Comparison of ENCODE assay signal across 1 cellular context in the genomic region with DNA sequence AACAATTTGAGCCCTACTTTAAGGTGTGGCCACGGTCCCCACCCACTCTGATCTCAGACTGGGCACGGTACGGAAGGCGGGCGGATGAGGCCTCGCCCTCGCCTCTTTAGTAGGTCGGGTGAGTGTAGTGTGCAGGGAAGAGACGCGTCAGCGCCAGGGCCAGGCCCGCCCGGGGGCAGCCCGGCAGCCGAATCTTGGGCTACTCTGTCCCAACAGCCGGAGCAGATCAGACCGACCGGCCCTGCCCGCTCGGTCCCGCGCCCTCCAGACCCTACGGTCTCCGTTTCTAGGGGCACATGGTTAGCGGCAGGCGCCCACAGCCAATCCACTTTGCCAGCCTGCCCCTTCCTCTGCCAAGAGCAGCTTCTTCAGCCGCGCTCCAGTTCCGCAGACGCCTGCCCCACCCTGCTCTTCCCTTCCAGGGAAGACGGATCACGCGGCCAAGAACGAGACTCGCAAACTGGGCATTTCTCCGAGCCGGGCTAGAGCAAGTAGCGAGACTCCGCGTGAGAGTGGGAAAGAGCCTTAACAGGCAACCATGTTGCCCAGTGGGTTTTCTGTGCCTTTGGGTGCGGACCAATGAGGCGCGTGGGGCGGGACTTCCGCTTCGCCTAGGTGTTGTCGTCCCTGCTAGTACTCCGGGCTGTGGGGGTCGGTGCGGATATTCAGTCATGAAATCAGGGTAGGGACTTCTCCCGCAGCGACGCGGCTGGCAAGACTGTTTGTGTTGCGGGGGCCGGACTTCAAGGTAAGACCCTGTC.
A peak's percentile ranks its signal among the peaks of the same experiment; 100 is the strongest.
TF ChIP-seq lines count a peak whose summit lies in the region.

A gene with protein sequence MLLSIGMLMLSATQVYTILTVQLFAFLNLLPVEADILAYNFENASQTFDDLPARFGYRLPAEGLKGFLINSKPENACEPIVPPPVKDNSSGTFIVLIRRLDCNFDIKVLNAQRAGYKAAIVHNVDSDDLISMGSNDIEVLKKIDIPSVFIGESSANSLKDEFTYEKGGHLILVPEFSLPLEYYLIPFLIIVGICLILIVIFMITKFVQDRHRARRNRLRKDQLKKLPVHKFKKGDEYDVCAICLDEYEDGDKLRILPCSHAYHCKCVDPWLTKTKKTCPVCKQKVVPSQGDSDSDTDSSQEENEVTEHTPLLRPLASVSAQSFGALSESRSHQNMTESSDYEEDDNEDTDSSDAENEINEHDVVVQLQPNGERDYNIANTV (plus strand): TSS at position 610 of the 761 bp plus-strand sequence. CDS start 32,812 bp downstream, outside the sequence.

TF ChIP-seq in HepG2, 621 proteins besides CTCF, POLR2A, EP300 and RAD21 (continued from another document and continues in another):
- no peak; the same call in 1 of the 2 replicates for TF ChIP-seq ZNF101 (CRISPR knock-in tag; IDR thresholded peaks at IDR 0.05; ENCODE audit: borderline replicate concordance, low read depth)
- TF ChIP-seq, protein P1, sequence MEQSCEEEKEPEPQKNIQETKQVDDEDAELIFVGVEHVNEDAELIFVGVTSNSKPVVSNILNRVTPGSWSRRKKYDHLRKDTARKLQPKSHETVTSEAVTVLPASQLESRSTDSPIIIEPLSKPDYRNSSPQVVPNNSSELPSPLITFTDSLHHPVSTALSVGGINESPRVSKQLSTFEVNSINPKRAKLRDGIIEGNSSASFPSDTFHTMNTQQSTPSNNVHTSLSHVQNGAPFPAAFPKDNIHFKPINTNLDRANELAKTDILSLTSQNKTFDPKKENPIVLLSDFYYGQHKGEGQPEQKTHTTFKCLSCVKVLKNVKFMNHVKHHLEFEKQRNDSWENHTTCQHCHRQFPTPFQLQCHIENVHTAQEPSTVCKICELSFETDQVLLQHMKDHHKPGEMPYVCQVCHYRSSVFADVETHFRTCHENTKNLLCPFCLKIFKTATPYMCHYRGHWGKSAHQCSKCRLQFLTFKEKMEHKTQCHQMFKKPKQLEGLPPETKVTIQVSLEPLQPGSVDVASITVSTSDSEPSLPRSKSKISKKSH (CRISPR knock-in tag; IDR thresholded peaks at IDR 0.05; ENCODE audit: borderline replicate concordance): peak; percentile 59
- TF ChIP-seq ZNF724P (CRISPR knock-in tag; IDR thresholded peaks at IDR 0.05; ENCODE audit: borderline replicate concordance): peak; percentile 80; the same call in 1 of the 2 replicates
- TF ChIP-seq, protein P2, sequence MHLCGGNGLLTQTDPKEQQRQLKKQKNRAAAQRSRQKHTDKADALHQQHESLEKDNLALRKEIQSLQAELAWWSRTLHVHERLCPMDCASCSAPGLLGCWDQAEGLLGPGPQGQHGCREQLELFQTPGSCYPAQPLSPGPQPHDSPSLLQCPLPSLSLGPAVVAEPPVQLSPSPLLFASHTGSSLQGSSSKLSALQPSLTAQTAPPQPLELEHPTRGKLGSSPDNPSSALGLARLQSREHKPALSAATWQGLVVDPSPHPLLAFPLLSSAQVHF (CRISPR knock-in tag; IDR thresholded peaks at IDR 0.05): peak; percentile 79; the same call in 1 of the 2 replicates
- TF ChIP-seq ZSCAN31 (CRISPR knock-in tag; IDR thresholded peaks at IDR 0.05; ENCODE audit: low read depth): peak; percentile 69; the same call in 1 of the 2 replicates
- no peak for TF ChIP-seq ZSCAN20 (CRISPR knock-in tag; IDR thresholded peaks at IDR 0.05; ENCODE audit: borderline replicate concordance)
- peak; percentile 78 for TF ChIP-seq KDM2A (CRISPR knock-in tag; IDR thresholded peaks at IDR 0.05; ENCODE audit: borderline replicate concordance, low read depth)
- peak; percentile 67; the same call in 1 of the 2 replicates for TF ChIP-seq KMT2A (CRISPR knock-in tag; IDR thresholded peaks at IDR 0.05)
- no peak; the same call in 1 of the 2 replicates for TF ChIP-seq ZNF703 (CRISPR knock-in tag; IDR thresholded peaks at IDR 0.05; ENCODE audit: borderline replicate concordance)
- TF ChIP-seq, protein P3, sequence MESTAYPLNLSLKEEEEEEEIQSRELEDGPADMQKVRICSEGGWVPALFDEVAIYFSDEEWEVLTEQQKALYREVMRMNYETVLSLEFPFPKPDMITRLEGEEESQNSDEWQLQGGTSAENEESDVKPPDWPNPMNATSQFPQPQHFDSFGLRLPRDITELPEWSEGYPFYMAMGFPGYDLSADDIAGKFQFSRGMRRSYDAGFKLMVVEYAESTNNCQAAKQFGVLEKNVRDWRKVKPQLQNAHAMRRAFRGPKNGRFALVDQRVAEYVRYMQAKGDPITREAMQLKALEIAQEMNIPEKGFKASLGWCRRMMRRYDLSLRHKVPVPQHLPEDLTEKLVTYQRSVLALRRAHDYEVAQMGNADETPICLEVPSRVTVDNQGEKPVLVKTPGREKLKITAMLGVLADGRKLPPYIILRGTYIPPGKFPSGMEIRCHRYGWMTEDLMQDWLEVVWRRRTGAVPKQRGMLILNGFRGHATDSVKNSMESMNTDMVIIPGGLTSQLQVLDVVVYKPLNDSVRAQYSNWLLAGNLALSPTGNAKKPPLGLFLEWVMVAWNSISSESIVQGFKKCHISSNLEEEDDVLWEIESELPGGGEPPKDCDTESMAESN (CRISPR knock-in tag; conservative IDR thresholded peaks at IDR 0.05): peak; percentile 68
- no peak for TF ChIP-seq HMG20A (CRISPR knock-in tag; IDR thresholded peaks at IDR 0.05; ENCODE audit: borderline replicate concordance)
- TF ChIP-seq CAMTA2 (CRISPR knock-in tag; IDR thresholded peaks at IDR 0.05; ENCODE audit: borderline replicate concordance): no peak
- TF ChIP-seq, protein P4, sequence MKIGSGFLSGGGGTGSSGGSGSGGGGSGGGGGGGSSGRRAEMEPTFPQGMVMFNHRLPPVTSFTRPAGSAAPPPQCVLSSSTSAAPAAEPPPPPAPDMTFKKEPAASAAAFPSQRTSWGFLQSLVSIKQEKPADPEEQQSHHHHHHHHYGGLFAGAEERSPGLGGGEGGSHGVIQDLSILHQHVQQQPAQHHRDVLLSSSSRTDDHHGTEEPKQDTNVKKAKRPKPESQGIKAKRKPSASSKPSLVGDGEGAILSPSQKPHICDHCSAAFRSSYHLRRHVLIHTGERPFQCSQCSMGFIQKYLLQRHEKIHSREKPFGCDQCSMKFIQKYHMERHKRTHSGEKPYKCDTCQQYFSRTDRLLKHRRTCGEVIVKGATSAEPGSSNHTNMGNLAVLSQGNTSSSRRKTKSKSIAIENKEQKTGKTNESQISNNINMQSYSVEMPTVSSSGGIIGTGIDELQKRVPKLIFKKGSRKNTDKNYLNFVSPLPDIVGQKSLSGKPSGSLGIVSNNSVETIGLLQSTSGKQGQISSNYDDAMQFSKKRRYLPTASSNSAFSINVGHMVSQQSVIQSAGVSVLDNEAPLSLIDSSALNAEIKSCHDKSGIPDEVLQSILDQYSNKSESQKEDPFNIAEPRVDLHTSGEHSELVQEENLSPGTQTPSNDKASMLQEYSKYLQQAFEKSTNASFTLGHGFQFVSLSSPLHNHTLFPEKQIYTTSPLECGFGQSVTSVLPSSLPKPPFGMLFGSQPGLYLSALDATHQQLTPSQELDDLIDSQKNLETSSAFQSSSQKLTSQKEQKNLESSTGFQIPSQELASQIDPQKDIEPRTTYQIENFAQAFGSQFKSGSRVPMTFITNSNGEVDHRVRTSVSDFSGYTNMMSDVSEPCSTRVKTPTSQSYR (CRISPR knock-in tag; IDR thresholded peaks at IDR 0.05; ENCODE audit: borderline replicate concordance): peak; percentile 59; the same call in 1 of the 2 replicates
- TF ChIP-seq NFIC (IDR thresholded peaks at IDR 0.05; ENCODE audit: low read length): no peak
- TF ChIP-seq ZNF264 (CRISPR knock-in tag; IDR thresholded peaks at IDR 0.05): peak; percentile 17; the same call in 1 of the 2 replicates
- TF ChIP-seq ZNF766 (CRISPR knock-in tag; IDR thresholded peaks at IDR 0.05; ENCODE audit: borderline replicate concordance): 0 out of 2 replicates have a peak, but pooled peaks have one; percentile 44
- no peak for TF ChIP-seq MTA3 (CRISPR knock-in tag; IDR thresholded peaks at IDR 0.05)
- TF ChIP-seq XBP1 (CRISPR knock-in tag; IDR thresholded peaks at IDR 0.05): peak; percentile 77; the same call in 1 of the 2 replicates
- no peak for TF ChIP-seq LCORL (IDR thresholded peaks at IDR 0.05)
- no peak; the same call in 1 of the 2 replicates for TF ChIP-seq LCORL (CRISPR knock-in tag; IDR thresholded peaks at IDR 0.05)
- 0 out of 2 replicates have a peak, but pooled peaks have one; percentile 58 for TF ChIP-seq NAIF1 (CRISPR knock-in tag; IDR thresholded peaks at IDR 0.05; ENCODE audit: borderline replicate concordance)
- 0 out of 2 replicates have a peak, but pooled peaks have one; percentile 44 for TF ChIP-seq FOXK1 (CRISPR knock-in tag; IDR thresholded peaks at IDR 0.05; ENCODE audit: borderline replicate concordance, low read depth)
- no peak; the same call in none of the 2 replicates for TF ChIP-seq SP4 (CRISPR knock-in tag; IDR thresholded peaks at IDR 0.05)
- TF ChIP-seq MTA1 (CRISPR knock-in tag; IDR thresholded peaks at IDR 0.05; ENCODE audit: borderline replicate concordance): peak; percentile 44; the same call in 1 of the 2 replicates
- TF ChIP-seq JUNB (CRISPR knock-in tag; IDR thresholded peaks at IDR 0.05; ENCODE audit: borderline replicate concordance): no peak
- no peak for TF ChIP-seq MAFK (conservative IDR thresholded peaks at IDR 0.05 in 1 of 2, IDR thresholded peaks at IDR 0.05 in 1 of 2; ENCODE audit: low read length in 2 of 2)
- peak; percentile 82 for TF ChIP-seq TAF1 (CRISPR knock-in tag; IDR thresholded peaks at IDR 0.05)
- TF ChIP-seq, protein P5, sequence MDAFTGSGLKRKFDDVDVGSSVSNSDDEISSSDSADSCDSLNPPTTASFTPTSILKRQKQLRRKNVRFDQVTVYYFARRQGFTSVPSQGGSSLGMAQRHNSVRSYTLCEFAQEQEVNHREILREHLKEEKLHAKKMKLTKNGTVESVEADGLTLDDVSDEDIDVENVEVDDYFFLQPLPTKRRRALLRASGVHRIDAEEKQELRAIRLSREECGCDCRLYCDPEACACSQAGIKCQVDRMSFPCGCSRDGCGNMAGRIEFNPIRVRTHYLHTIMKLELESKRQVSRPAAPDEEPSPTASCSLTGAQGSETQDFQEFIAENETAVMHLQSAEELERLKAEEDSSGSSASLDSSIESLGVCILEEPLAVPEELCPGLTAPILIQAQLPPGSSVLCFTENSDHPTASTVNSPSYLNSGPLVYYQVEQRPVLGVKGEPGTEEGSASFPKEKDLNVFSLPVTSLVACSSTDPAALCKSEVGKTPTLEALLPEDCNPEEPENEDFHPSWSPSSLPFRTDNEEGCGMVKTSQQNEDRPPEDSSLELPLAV (CRISPR knock-in tag; conservative IDR thresholded peaks at IDR 0.05; ENCODE audit: low read depth): no peak
- TF ChIP-seq ZNF33A (CRISPR knock-in tag; IDR thresholded peaks at IDR 0.05; ENCODE audit: borderline replicate concordance): no peak
- TF ChIP-seq ZBTB42 (CRISPR knock-in tag; IDR thresholded peaks at IDR 0.05): 0 out of 2 replicates have a peak, but pooled peaks have one; percentile 42
- TF ChIP-seq ZNF20 (CRISPR knock-in tag; IDR thresholded peaks at IDR 0.05): no peak
- TF ChIP-seq TMF1 (CRISPR knock-in tag; IDR thresholded peaks at IDR 0.05; ENCODE audit: low read depth): 0 out of 2 replicates have a peak, but pooled peaks have one; percentile 12
- TF ChIP-seq, protein P6, sequence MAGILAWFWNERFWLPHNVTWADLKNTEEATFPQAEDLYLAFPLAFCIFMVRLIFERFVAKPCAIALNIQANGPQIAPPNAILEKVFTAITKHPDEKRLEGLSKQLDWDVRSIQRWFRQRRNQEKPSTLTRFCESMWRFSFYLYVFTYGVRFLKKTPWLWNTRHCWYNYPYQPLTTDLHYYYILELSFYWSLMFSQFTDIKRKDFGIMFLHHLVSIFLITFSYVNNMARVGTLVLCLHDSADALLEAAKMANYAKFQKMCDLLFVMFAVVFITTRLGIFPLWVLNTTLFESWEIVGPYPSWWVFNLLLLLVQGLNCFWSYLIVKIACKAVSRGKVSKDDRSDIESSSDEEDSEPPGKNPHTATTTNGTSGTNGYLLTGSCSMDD (CRISPR knock-in tag; IDR thresholded peaks at IDR 0.05): no peak
- TF ChIP-seq, protein P7, sequence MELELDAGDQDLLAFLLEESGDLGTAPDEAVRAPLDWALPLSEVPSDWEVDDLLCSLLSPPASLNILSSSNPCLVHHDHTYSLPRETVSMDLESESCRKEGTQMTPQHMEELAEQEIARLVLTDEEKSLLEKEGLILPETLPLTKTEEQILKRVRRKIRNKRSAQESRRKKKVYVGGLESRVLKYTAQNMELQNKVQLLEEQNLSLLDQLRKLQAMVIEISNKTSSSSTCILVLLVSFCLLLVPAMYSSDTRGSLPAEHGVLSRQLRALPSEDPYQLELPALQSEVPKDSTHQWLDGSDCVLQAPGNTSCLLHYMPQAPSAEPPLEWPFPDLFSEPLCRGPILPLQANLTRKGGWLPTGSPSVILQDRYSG (CRISPR knock-in tag; IDR thresholded peaks at IDR 0.05): 0 out of 2 replicates have a peak, but pooled peaks have one; percentile 71
- TF ChIP-seq, protein P8, sequence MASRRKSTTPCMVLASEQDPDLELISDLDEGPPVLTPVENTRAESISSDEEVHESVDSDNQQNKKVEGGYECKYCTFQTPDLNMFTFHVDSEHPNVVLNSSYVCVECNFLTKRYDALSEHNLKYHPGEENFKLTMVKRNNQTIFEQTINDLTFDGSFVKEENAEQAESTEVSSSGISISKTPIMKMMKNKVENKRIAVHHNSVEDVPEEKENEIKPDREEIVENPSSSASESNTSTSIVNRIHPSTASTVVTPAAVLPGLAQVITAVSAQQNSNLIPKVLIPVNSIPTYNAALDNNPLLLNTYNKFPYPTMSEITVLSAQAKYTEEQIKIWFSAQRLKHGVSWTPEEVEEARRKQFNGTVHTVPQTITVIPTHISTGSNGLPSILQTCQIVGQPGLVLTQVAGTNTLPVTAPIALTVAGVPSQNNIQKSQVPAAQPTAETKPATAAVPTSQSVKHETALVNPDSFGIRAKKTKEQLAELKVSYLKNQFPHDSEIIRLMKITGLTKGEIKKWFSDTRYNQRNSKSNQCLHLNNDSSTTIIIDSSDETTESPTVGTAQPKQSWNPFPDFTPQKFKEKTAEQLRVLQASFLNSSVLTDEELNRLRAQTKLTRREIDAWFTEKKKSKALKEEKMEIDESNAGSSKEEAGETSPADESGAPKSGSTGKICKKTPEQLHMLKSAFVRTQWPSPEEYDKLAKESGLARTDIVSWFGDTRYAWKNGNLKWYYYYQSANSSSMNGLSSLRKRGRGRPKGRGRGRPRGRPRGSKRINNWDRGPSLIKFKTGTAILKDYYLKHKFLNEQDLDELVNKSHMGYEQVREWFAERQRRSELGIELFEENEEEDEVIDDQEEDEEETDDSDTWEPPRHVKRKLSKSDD (CRISPR knock-in tag; IDR thresholded peaks at IDR 0.05; ENCODE audit: low read depth): peak; percentile 55; the same call in 1 of the 2 replicates
- no peak for TF ChIP-seq KLF15 (CRISPR knock-in tag; IDR thresholded peaks at IDR 0.05; ENCODE audit: borderline replicate concordance)
- TF ChIP-seq MAZ (IDR thresholded peaks at IDR 0.05; ENCODE audit: borderline replicate concordance, low read depth, low read length): 0 out of 2 replicates have a peak, but pooled peaks have one; percentile 12
- TF ChIP-seq MAZ (CRISPR knock-in tag; IDR thresholded peaks at IDR 0.05; ENCODE audit: low read depth): peak; percentile 63
- TF ChIP-seq, protein P9, sequence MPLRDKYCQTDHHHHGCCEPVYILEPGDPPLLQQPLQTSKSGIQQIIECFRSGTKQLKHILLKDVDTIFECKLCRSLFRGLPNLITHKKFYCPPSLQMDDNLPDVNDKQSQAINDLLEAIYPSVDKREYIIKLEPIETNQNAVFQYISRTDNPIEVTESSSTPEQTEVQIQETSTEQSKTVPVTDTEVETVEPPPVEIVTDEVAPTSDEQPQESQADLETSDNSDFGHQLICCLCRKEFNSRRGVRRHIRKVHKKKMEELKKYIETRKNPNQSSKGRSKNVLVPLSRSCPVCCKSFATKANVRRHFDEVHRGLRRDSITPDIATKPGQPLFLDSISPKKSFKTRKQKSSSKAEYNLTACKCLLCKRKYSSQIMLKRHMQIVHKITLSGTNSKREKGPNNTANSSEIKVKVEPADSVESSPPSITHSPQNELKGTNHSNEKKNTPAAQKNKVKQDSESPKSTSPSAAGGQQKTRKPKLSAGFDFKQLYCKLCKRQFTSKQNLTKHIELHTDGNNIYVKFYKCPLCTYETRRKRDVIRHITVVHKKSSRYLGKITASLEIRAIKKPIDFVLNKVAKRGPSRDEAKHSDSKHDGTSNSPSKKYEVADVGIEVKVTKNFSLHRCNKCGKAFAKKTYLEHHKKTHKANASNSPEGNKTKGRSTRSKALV (CRISPR knock-in tag; IDR thresholded peaks at IDR 0.05): peak; percentile 45; the same call in 1 of the 2 replicates
- no peak for TF ChIP-seq MIER3 (CRISPR knock-in tag; IDR thresholded peaks at IDR 0.05; ENCODE audit: borderline replicate concordance)
